Comparison of ENCODE assay signal across 8 cellular contexts in the genomic region with DNA sequence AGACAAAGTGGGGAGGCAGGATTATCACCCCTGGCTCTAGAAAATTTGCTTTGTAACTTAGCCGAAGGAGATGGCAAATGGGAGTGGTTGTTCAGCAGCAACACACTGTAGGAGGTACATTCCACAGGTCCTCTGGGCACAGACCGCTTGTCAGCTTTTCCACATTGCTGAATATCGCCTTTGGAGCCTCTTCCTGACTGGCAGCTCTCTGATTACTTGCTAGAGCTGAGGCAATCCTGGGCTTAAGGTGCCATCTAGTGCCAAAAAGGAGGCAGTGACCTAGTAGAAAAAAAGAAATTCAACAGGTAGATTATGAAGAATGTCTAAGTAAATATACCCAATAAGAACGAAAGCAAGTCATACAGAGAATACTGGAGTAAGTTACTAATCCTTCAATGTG. TPM values are rescaled to one million over a fixed set of nuclear protein-coding genes. Genes with fewer than 3 reads are reported as not detected.
DNase-seq lines count a peak whose midpoint lies in the region; ATAC-seq and TF ChIP-seq lines count a peak whose summit lies in the region.

No MANE protein-coding gene starts in this region.

- no peak overlapping the region for H3K9ac ChIP-seq in KMS-11

- no peaks in the 10 kb centered on the region for H3K36me3 ChIP-seq in KMS-11 (ENCODE audit: insufficient read depth)
- no peaks in the 10 kb centered on the region for H3K36me3 ChIP-seq in uterus

- H3K36me3 Mint-ChIP-seq in activated naive CD4-positive, alpha-beta T cell treated with anti-CD3 and anti-CD28 coated beads, Interleukin-2, amount 50 U/mL, for 72 hours = peaks cover 0 to 16% of the 10 kb centered on the region in 2 donors

- intact Hi-C loops in uterus (cut with DNase I; ENCODE audit: low total_unique reads) = no loop called here

- no peak overlapping the region for H3K4me2 ChIP-seq in KMS-11

- H3K9me3 Mint-ChIP-seq in activated naive CD4-positive, alpha-beta T cell treated with anti-CD3 and anti-CD28 coated beads, Interleukin-2, amount 50 U/mL, for 72 hours = peaks cover 4 to 5% of the 10 kb centered on the region in 2 donors

- H3K4me1 ChIP-seq in KMS-11 (ENCODE audit: low read depth, poor library complexity, severe bottlenecking) (no peaks in the 10 kb centered on the region), uterus (no peaks in the 10 kb centered on the region)

- no peak for ATAC-seq in activated naive CD4-positive, alpha-beta T cell treated with anti-CD3 and anti-CD28 coated beads, Interleukin-2, amount 50 U/mL, for 72 hours
- ATAC-seq in HG03159 (IDR thresholded peaks at IDR 0.05; ENCODE audit: unreplicated experiment) = no peak

- no peak overlapping the region for H3K27ac Mint-ChIP-seq in activated naive CD4-positive, alpha-beta T cell treated with anti-CD3 and anti-CD28 coated beads, Interleukin-2, amount 50 U/mL, for 72 hours

- H2AFZ ChIP-seq in KMS-11 (ENCODE audit: low read depth) = no peak overlapping the region

- no peaks in the 10 kb centered on the region for H3K79me2 ChIP-seq in KMS-11 (ENCODE audit: insufficient read depth, low read depth)

- TF ChIP-seq CTCF in KMS-11 (conservative IDR thresholded peaks at IDR 0.05; ENCODE audit: low read depth, low read length) = peak; percentile 48
- TF ChIP-seq CTCF in uterus (IDR thresholded peaks at IDR 0.05) = no peak

- no peaks in the 10 kb centered on the region for H4K20me1 ChIP-seq in KMS-11 (ENCODE audit: insufficient read depth)

- H3K4me3 ChIP-seq in KMS-11 (IDR thresholded peaks at IDR 0.05; ENCODE audit: insufficient read depth, low read depth, low read length) = no peak overlapping the region
- no peak overlapping the region for H3K4me3 ChIP-seq in uterus

- peak; percentile 54 for DNase-seq in EH (ENCODE audit: low read depth)
- peak; percentile 36 for DNase-seq in SKM-1 treated with dmso at 0.1 percent for 144 hours (lab: John Stamatoyannopoulos, UW; ENCODE audit: unreplicated experiment)
- DNase-seq in kidney glomerular epithelial cell (lab: John Stamatoyannopoulos, UW) = peak; percentile 4
- no peak for DNase-seq in uterus
- DNase-seq in NCI-H2029 (lab: John Stamatoyannopoulos, UW) = no peak
- no peak for DNase-seq in activated naive CD4-positive, alpha-beta T cell treated with anti-CD3 and anti-CD28 coated beads, Interleukin-2, amount 50 U/mL, for 72 hours (ENCODE audit: low spot score in 2 of 2)

- no peak overlapping the region for H3K27ac ChIP-seq in KMS-11
- H3K27ac ChIP-seq in uterus = no peak overlapping the region

- no peaks in the 10 kb centered on the region for H3K9me3 ChIP-seq in uterus

- TF ChIP-seq POLR2A in uterus (IDR thresholded peaks at IDR 0.05) = no peak

- H3K27me3 ChIP-seq in KMS-11 (ENCODE audit: insufficient read depth, low read depth) = no peaks in the 10 kb centered on the region
- peaks cover 0 to 4% of the 10 kb centered on the region in 2 donors for H3K27me3 ChIP-seq in uterus

RNA-seq across cellular contexts. Expression of a gene that starts 13.1 kb away (rescaled TPM):
- total RNA-seq in uterus = 1 to 10 TPM in 2 of 4 donors, under 1 TPM in 1, not detected in 1; under 0.01 to 3.2 (median 1.6) TPM
- under 1 TPM; 0.18 to 0.66 TPM for total RNA-seq in activated naive CD4-positive, alpha-beta T cell treated with anti-CD3 and anti-CD28 coated beads, Interleukin-2, amount 50 U/mL, for 72 hours

Comparison
In these comparisons a context has a peak if more than half of its experiments do, and no peak if none do; other contexts are left out.
1. DNase-seq: peak in EH (single experiment), SKM-1 treated with dmso at 0.1 percent for 144 hours (single experiment) and kidney glomerular epithelial cell (single experiment); none in uterus (0 of 2), NCI-H2029 (single experiment) and activated naive CD4-positive, alpha-beta T cell treated with anti-CD3 and anti-CD28 coated beads, Interleukin-2, amount 50 U/mL, for 72 hours (0 of 2).